Comparison of ENCODE assay signal across 12 cellular contexts in the genomic region with DNA sequence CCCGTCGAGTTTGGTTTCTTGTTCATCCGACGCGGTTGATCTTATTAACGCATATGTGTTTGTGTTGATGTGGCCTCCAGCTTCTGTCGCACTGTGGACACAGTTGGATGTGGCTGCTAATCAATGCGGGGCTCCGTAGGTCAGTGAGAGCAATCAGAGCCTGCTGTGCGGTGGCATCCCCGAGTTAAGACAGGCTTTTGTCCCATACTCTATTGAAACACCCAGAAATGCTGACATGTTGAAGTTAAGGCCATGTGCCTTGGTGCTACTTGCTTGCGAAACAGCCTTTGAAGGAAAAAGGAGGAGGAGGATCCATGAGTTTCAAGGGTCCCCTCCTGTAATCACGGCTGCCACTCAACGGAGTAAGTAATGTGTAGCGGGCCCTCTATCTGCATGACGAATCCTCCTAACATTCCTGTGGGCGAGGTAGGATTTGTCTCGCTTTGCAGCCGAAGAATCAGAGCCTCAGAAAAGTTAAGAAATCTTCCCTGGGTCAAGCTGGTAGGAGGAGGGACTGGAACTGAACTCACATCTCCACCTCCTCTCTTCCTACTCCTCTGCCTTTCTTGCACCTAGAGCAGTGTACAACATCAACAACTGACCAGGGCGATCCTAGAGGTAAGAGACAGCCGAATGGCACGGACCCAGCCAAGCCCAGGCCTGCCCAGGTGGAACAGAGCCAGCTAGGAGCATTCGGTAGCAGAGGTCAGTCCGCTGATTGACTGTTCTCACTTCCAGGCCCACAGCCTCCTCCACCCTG. TPM values are rescaled to one million over a fixed set of nuclear protein-coding genes. Genes with fewer than 3 reads are reported as not detected.
DNase-seq lines count a peak whose midpoint lies in the region; ATAC-seq and TF ChIP-seq lines count a peak whose summit lies in the region.
"Had no signal": no experiment of that assay in that cellular context is flagged by ENCODE, and none has a peak within 500 bp of the region (broad histone marks: within the 10 kb centered on the region; RNA-seq: fewer than 3 reads in every experiment).

No MANE protein-coding gene starts in this region.

- H3F3A ChIP-seq in PC-3 (ENCODE audit: low read length, unreplicated experiment) = no peaks in the 10 kb centered on the region

- H3K9me3 ChIP-seq in PC-3 (ENCODE audit: low read length) = no peaks in the 10 kb centered on the region

- peak; percentile 98 for DNase-seq in H4 (ENCODE audit: low spot score)
- DNase-seq in PC-3 = peak; percentile 90
- no peak for DNase-seq in neural crest cell (ENCODE audit: low read depth, low spot score)
- no peak for DNase-seq in NCI-H2171 treated with DMSO at 0.1 percent for 48 hours (lab: John Stamatoyannopoulos, UW)
- no peak for DNase-seq in NCI-H187 (lab: John Stamatoyannopoulos, UW)
- DNase-seq in erythroblast (lab: John Stamatoyannopoulos, UW) = no peak
- no peak for DNase-seq in stimulated activated naive CD4-positive, alpha-beta T cell (lab: John Stamatoyannopoulos, UW)
- DNase-seq: activated naive CD4-positive, alpha-beta T cell treated with anti-CD3 and anti-CD28 coated beads, Interleukin-2, amount 50 U/mL, for 16 hours; midbrain; NCI-H1436; stimulated activated naive B cell treated with anti-CD40 and anti-IgM and Interleukin-4, amounts not matched to agents 10 μg/mL and 1 μg/mL and 100 μg/mL, for 72 hours had no signal

- CTCF ChIA-PET in PC-3 (lab: Charles Lee) = no interaction called here

- TF ChIP-seq CTCF in PC-3 (conservative IDR thresholded peaks at IDR 0.05; ENCODE audit: low read depth, low read length) (no peak), neural crest cell (conservative IDR thresholded peaks at IDR 0.05) (no peak)

- peak overlapping the region; percentile 50 for H3K4me3 Mint-ChIP-seq in neural crest cell
- H3K4me3 Mint-ChIP-seq: stimulated activated naive B cell treated with anti-CD40 and anti-IgM and Interleukin-4, amounts not matched to agents 10 μg/mL and 1 μg/mL and 100 μg/mL, for 72 hours had no signal

- peaks cover 3% of the 10 kb centered on the region; the same call in 1 of the 2 replicates for H4K20me1 ChIP-seq in PC-3 (ENCODE audit: low read length)

- no peak overlapping the region for H2AFZ ChIP-seq in PC-3 (ENCODE audit: low read length)

- peak overlapping the region; percentile 68 for H3K4me2 ChIP-seq in PC-3 (ENCODE audit: low read length)

- POLR2A ChIA-PET in PC-3 (lab: Charles Lee; ENCODE audit: unreplicated experiment) = no interaction called here

- peaks cover 72% of the 10 kb centered on the region for H3K4me1 Mint-ChIP-seq in neural crest cell

- H3K9ac ChIP-seq in PC-3 (ENCODE audit: low read length) = no peak overlapping the region

- H3K36me3 Mint-ChIP-seq in neural crest cell (ENCODE audit: low read depth) = peaks cover 9% of the 10 kb centered on the region
- H3K36me3 Mint-ChIP-seq: stimulated activated naive B cell treated with anti-CD40 and anti-IgM and Interleukin-4, amounts not matched to agents 10 μg/mL and 1 μg/mL and 100 μg/mL, for 72 hours had no signal

- peaks cover 54% of the 10 kb centered on the region for H3K27me3 ChIP-seq in PC-3 (ENCODE audit: low read length)

- ATAC-seq in PC-3 (peak; percentile 70), esophagus mucosa (peak; percentile 34)
- ATAC-seq: stimulated activated naive B cell treated with anti-CD40 and anti-IgM and Interleukin-4, amounts not matched to agents 10 μg/mL and 1 μg/mL and 100 μg/mL, for 72 hours had no signal

- intact Hi-C loops in PC-3 (cut with micrococcal nuclease) = loop anchor here (2.0 to 10.0 kb wide), 2 partner anchors 52 to 142 kb away; no protein-coding TSS in a partner anchor

- peak overlapping the region; percentile 32 for H3K27ac Mint-ChIP-seq in neural crest cell (ENCODE audit: unreplicated experiment)
- H3K27ac Mint-ChIP-seq: stimulated activated naive B cell treated with anti-CD40 and anti-IgM and Interleukin-4, amounts not matched to agents 10 μg/mL and 1 μg/mL and 100 μg/mL, for 72 hours had no signal

- no TSS peak for BruUV-seq in PC-3 (replicated peaks; lab: Mats Ljungman, UMichigan)

- H3K9me3 Mint-ChIP-seq in neural crest cell = no peaks in the 10 kb centered on the region
- H3K9me3 Mint-ChIP-seq: stimulated activated naive B cell treated with anti-CD40 and anti-IgM and Interleukin-4, amounts not matched to agents 10 μg/mL and 1 μg/mL and 100 μg/mL, for 72 hours had no signal

- H3K27me3 Mint-ChIP-seq in neural crest cell (ENCODE audit: low read depth) = no peaks in the 10 kb centered on the region

- H3K36me3 ChIP-seq in PC-3 (ENCODE audit: low read depth, low read length) = no peaks in the 10 kb centered on the region

- no peak for TF ChIP-seq POLR2A in erythroblast (IDR thresholded peaks at IDR 0.05; ENCODE audit: low read length)

- H3K79me2 ChIP-seq in PC-3 (ENCODE audit: low read length) = no peaks in the 10 kb centered on the region

- no peak overlapping the region for H3K4me3 ChIP-seq in PC-3 (ENCODE audit: low read length)

- no peaks in the 10 kb centered on the region for H3K9me2 ChIP-seq in PC-3 (replicated peaks; ENCODE audit: low read length)

- H3K4me1 ChIP-seq in PC-3 (ENCODE audit: insufficient read depth, low read length) = peaks cover 34% of the 10 kb centered on the region

- H3K27ac ChIP-seq in PC-3 (ENCODE audit: low read length) = peak overlapping the region; percentile 25

RNA-seq across cellular contexts. Expression of a gene that starts 19.5 kb away (rescaled TPM):
- 2.7 and 6.4 TPM in 2 replicates for total RNA-seq in H4 (2014; rRNA removed; shearing (Covaris generic))
- total RNA-seq in PC-3 (2014; rRNA removed) = 0.33 and 1.3 TPM in 2 replicates
- 1.8 TPM for total RNA-seq in esophagus mucosa
- 31.4 and 40.7 TPM in 2 replicates for total RNA-seq in neural crest cell

Comparison
In these comparisons a context has a peak if more than half of its experiments do, and no peak if none do; other contexts are left out.
1. DNase-seq: peak in H4 (single experiment) and PC-3 (single experiment); none in neural crest cell (single experiment), NCI-H2171 treated with DMSO at 0.1 percent for 48 hours (single experiment), NCI-H187 (0 of 2), erythroblast (0 of 2) and stimulated activated naive CD4-positive, alpha-beta T cell (0 of 6).